2 cellular contexts compared by ENCODE assay signal in the genomic region with DNA sequence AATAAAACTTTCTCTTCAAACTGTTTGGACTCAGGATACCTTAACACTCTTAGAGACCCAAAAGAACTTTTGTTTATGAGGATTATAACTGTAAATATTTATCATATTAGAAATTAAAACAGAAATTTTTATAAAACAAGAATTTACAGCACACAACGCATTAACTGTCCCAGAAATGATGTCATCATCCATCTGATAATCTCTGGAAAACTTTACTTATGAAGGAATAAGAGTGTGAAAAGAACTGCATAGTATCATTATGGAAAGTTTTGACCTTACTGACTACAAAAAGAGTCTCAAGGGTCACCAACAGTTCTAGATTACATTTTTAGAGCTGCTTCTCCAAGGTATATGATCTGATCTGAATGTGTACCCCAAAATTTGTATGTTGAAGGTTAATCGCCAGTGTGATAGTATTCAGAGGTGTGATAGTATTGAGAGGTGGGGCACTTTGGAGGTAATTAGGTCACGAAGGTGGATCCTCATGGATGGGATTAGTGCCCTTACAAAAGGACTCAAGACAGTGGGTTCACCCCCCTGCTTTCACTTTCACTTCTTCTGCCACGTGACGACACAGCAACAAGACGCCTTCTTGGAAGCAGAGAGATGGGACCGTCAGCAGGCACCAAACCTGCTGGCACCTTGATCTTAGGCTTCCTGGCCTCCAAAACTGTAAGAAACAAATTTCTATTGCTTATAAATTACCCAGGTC.
A peak's percentile ranks its signal among the peaks of the same experiment; 100 is the strongest.
TF ChIP-seq lines count a peak whose summit lies in the region.

No MANE protein-coding gene starts in this region.

TF ChIP-seq in IMR-90, 13 proteins besides CTCF, POLR2A, EP300 and RAD21 (continued from another document):
- no peak for TF ChIP-seq NFE2L2 (IDR thresholded peaks at IDR 0.05; ENCODE audit: low read depth, low read length)
- TF ChIP-seq MXI1 (IDR thresholded peaks at IDR 0.05; ENCODE audit: borderline replicate concordance, low read depth, low read length) = no peak
- TF ChIP-seq RCOR1 (IDR thresholded peaks at IDR 0.05; ENCODE audit: insufficient replicate concordance, low read length) = no peak
- no peak for TF ChIP-seq FOS (IDR thresholded peaks at IDR 0.05; ENCODE audit: low read depth, low read length)
- TF ChIP-seq BHLHE40 (IDR thresholded peaks at IDR 0.05; ENCODE audit: low read depth, low read length) = no peak
- TF ChIP-seq SMC3 (IDR thresholded peaks at IDR 0.05; ENCODE audit: low read depth, low read length) = no peak
- TF ChIP-seq MAZ (IDR thresholded peaks at IDR 0.05; ENCODE audit: borderline replicate concordance, low read depth, low read length) = no peak
- TF ChIP-seq MAFK (IDR thresholded peaks at IDR 0.05; ENCODE audit: low read depth, low read length) = no peak
- TF ChIP-seq, protein P1, sequence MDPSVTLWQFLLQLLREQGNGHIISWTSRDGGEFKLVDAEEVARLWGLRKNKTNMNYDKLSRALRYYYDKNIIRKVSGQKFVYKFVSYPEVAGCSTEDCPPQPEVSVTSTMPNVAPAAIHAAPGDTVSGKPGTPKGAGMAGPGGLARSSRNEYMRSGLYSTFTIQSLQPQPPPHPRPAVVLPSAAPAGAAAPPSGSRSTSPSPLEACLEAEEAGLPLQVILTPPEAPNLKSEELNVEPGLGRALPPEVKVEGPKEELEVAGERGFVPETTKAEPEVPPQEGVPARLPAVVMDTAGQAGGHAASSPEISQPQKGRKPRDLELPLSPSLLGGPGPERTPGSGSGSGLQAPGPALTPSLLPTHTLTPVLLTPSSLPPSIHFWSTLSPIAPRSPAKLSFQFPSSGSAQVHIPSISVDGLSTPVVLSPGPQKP (IDR thresholded peaks at IDR 0.05; ENCODE audit: borderline replicate concordance, low read depth, low read length) = no peak
- TF ChIP-seq, protein P2, sequence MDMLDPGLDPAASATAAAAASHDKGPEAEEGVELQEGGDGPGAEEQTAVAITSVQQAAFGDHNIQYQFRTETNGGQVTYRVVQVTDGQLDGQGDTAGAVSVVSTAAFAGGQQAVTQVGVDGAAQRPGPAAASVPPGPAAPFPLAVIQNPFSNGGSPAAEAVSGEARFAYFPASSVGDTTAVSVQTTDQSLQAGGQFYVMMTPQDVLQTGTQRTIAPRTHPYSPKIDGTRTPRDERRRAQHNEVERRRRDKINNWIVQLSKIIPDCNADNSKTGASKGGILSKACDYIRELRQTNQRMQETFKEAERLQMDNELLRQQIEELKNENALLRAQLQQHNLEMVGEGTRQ (IDR thresholded peaks at IDR 0.05; ENCODE audit: low read depth, low read length) = no peak
- TF ChIP-seq CEBPB (IDR thresholded peaks at IDR 0.05; ENCODE audit: low read depth, low read length) = no peak
- TF ChIP-seq RFX5 (IDR thresholded peaks at IDR 0.05; ENCODE audit: low read depth, low read length) = no peak

TF ChIP-seq in HepG2, 621 proteins besides CTCF, POLR2A, EP300 and RAD21 (continued from another document and continues in another):
- TF ChIP-seq TAF1 (CRISPR knock-in tag; IDR thresholded peaks at IDR 0.05) (no peak), KDM5B (CRISPR knock-in tag; IDR thresholded peaks at IDR 0.05; ENCODE audit: borderline replicate concordance) (no peak), ZNF572 (CRISPR knock-in tag; IDR thresholded peaks at IDR 0.05) (no peak), KMT2B (CRISPR knock-in tag; IDR thresholded peaks at IDR 0.05) (0 out of 2 replicates have a peak, but pooled peaks have one; percentile 32), BRCA1 (CRISPR knock-in tag; IDR thresholded peaks at IDR 0.05) (no peak), PHF20 (CRISPR knock-in tag; IDR thresholded peaks at IDR 0.05) (no peak), WIZ (CRISPR knock-in tag; IDR thresholded peaks at IDR 0.05) (no peak), CENPT (CRISPR knock-in tag; IDR thresholded peaks at IDR 0.05; ENCODE audit: low read depth) (no peak), SUZ12 (IDR thresholded peaks at IDR 0.05; ENCODE audit: low read depth, low read length) (no peak), ZKSCAN5 (CRISPR knock-in tag; IDR thresholded peaks at IDR 0.05) (no peak), SNRNP70 (IDR thresholded peaks at IDR 0.05; ENCODE audit: low read depth, low read length) (no peak), ZZZ3 (CRISPR knock-in tag; IDR thresholded peaks at IDR 0.05; ENCODE audit: borderline replicate concordance) (no peak), HOXA9 (CRISPR knock-in tag; IDR thresholded peaks at IDR 0.05; ENCODE audit: borderline replicate concordance) (no peak), DMAP1 (CRISPR knock-in tag; IDR thresholded peaks at IDR 0.05) (no peak), FOXK1 (CRISPR knock-in tag; IDR thresholded peaks at IDR 0.05; ENCODE audit: borderline replicate concordance, low read depth) (peak; percentile 84; the same call in 1 of the 2 replicates), SMARCE1 (IDR thresholded peaks at IDR 0.05; ENCODE audit: borderline replicate concordance) (no peak), KDM1A (CRISPR knock-in tag; IDR thresholded peaks at IDR 0.05) (no peak), IRF2 (CRISPR knock-in tag; IDR thresholded peaks at IDR 0.05) (peak; percentile 100), ZNF138 (CRISPR knock-in tag; IDR thresholded peaks at IDR 0.05; ENCODE audit: low read depth) (no peak), TOE1 (CRISPR knock-in tag; IDR thresholded peaks at IDR 0.05) (no peak), KDM3A (CRISPR knock-in tag; IDR thresholded peaks at IDR 0.05; ENCODE audit: low read depth) (no peak), MTA1 (CRISPR knock-in tag; IDR thresholded peaks at IDR 0.05; ENCODE audit: borderline replicate concordance) (no peak), ZNF331 (CRISPR knock-in tag; IDR thresholded peaks at IDR 0.05) (no peak), ZNF264 (CRISPR knock-in tag; IDR thresholded peaks at IDR 0.05) (peak; percentile 83), KDM5A (IDR thresholded peaks at IDR 0.05; ENCODE audit: borderline replicate concordance, low read length) (no peak)
- TF ChIP-seq, protein P3, sequence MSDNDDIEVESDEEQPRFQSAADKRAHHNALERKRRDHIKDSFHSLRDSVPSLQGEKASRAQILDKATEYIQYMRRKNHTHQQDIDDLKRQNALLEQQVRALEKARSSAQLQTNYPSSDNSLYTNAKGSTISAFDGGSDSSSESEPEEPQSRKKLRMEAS (IDR thresholded peaks at IDR 0.05) = peak; percentile 36; the same call in 1 of the 2 replicates
- TF ChIP-seq, protein P2 (IDR thresholded peaks at IDR 0.05; ENCODE audit: low read depth, low read length) = peak; percentile 53; the same call in 1 of the 2 replicates
- TF ChIP-seq, protein P2 (CRISPR knock-in tag; IDR thresholded peaks at IDR 0.05; ENCODE audit: borderline replicate concordance) = peak; percentile 74; the same call in 1 of the 2 replicates
- TF ChIP-seq, protein P4, sequence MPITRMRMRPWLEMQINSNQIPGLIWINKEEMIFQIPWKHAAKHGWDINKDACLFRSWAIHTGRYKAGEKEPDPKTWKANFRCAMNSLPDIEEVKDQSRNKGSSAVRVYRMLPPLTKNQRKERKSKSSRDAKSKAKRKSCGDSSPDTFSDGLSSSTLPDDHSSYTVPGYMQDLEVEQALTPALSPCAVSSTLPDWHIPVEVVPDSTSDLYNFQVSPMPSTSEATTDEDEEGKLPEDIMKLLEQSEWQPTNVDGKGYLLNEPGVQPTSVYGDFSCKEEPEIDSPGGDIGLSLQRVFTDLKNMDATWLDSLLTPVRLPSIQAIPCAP (CRISPR knock-in tag; IDR thresholded peaks at IDR 0.05; ENCODE audit: low read depth) = peak; percentile 98
- TF ChIP-seq, protein P5, sequence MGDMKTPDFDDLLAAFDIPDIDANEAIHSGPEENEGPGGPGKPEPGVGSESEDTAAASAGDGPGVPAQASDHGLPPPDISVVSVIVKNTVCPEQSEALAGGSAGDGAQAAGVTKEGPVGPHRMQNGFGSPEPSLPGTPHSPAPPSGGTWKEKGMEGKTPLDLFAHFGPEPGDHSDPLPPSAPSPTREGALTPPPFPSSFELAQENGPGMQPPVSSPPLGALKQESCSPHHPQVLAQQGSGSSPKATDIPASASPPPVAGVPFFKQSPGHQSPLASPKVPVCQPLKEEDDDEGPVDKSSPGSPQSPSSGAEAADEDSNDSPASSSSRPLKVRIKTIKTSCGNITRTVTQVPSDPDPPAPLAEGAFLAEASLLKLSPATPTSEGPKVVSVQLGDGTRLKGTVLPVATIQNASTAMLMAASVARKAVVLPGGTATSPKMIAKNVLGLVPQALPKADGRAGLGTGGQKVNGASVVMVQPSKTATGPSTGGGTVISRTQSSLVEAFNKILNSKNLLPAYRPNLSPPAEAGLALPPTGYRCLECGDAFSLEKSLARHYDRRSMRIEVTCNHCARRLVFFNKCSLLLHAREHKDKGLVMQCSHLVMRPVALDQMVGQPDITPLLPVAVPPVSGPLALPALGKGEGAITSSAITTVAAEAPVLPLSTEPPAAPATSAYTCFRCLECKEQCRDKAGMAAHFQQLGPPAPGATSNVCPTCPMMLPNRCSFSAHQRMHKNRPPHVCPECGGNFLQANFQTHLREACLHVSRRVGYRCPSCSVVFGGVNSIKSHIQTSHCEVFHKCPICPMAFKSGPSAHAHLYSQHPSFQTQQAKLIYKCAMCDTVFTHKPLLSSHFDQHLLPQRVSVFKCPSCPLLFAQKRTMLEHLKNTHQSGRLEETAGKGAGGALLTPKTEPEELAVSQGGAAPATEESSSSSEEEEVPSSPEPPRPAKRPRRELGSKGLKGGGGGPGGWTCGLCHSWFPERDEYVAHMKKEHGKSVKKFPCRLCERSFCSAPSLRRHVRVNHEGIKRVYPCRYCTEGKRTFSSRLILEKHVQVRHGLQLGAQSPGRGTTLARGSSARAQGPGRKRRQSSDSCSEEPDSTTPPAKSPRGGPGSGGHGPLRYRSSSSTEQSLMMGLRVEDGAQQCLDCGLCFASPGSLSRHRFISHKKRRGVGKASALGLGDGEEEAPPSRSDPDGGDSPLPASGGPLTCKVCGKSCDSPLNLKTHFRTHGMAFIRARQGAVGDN (CRISPR knock-in tag; IDR thresholded peaks at IDR 0.05) = no peak
- TF ChIP-seq, protein P6, sequence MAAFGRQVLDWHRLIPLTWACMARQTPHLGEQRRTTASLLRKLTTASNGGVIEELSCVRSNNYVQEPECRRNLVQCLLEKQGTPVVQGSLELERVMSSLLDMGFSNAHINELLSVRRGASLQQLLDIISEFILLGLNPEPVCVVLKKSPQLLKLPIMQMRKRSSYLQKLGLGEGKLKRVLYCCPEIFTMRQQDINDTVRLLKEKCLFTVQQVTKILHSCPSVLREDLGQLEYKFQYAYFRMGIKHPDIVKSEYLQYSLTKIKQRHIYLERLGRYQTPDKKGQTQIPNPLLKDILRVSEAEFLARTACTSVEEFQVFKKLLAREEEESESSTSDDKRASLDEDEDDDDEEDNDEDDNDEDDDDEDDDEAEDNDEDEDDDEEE (CRISPR knock-in tag; IDR thresholded peaks at IDR 0.05) = no peak
- TF ChIP-seq, protein P7, sequence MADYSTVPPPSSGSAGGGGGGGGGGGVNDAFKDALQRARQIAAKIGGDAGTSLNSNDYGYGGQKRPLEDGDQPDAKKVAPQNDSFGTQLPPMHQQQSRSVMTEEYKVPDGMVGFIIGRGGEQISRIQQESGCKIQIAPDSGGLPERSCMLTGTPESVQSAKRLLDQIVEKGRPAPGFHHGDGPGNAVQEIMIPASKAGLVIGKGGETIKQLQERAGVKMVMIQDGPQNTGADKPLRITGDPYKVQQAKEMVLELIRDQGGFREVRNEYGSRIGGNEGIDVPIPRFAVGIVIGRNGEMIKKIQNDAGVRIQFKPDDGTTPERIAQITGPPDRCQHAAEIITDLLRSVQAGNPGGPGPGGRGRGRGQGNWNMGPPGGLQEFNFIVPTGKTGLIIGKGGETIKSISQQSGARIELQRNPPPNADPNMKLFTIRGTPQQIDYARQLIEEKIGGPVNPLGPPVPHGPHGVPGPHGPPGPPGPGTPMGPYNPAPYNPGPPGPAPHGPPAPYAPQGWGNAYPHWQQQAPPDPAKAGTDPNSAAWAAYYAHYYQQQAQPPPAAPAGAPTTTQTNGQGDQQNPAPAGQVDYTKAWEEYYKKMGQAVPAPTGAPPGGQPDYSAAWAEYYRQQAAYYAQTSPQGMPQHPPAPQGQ (CRISPR knock-in tag; IDR thresholded peaks at IDR 0.05; ENCODE audit: borderline replicate concordance) = no peak
- TF ChIP-seq, protein P8, sequence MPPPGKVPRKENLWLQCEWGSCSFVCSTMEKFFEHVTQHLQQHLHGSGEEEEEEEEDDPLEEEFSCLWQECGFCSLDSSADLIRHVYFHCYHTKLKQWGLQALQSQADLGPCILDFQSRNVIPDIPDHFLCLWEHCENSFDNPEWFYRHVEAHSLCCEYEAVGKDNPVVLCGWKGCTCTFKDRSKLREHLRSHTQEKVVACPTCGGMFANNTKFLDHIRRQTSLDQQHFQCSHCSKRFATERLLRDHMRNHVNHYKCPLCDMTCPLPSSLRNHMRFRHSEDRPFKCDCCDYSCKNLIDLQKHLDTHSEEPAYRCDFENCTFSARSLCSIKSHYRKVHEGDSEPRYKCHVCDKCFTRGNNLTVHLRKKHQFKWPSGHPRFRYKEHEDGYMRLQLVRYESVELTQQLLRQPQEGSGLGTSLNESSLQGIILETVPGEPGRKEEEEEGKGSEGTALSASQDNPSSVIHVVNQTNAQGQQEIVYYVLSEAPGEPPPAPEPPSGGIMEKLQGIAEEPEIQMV (CRISPR knock-in tag; IDR thresholded peaks at IDR 0.05; ENCODE audit: low read depth) = no peak
- TF ChIP-seq, protein P9, sequence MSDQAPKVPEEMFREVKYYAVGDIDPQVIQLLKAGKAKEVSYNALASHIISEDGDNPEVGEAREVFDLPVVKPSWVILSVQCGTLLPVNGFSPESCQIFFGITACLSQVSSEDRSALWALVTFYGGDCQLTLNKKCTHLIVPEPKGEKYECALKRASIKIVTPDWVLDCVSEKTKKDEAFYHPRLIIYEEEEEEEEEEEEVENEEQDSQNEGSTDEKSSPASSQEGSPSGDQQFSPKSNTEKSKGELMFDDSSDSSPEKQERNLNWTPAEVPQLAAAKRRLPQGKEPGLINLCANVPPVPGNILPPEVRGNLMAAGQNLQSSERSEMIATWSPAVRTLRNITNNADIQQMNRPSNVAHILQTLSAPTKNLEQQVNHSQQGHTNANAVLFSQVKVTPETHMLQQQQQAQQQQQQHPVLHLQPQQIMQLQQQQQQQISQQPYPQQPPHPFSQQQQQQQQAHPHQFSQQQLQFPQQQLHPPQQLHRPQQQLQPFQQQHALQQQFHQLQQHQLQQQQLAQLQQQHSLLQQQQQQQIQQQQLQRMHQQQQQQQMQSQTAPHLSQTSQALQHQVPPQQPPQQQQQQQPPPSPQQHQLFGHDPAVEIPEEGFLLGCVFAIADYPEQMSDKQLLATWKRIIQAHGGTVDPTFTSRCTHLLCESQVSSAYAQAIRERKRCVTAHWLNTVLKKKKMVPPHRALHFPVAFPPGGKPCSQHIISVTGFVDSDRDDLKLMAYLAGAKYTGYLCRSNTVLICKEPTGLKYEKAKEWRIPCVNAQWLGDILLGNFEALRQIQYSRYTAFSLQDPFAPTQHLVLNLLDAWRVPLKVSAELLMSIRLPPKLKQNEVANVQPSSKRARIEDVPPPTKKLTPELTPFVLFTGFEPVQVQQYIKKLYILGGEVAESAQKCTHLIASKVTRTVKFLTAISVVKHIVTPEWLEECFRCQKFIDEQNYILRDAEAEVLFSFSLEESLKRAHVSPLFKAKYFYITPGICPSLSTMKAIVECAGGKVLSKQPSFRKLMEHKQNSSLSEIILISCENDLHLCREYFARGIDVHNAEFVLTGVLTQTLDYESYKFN (CRISPR knock-in tag; conservative IDR thresholded peaks at IDR 0.05) = no peak
